Comparison of ENCODE assay signal across 12 cellular contexts in the genomic region with DNA sequence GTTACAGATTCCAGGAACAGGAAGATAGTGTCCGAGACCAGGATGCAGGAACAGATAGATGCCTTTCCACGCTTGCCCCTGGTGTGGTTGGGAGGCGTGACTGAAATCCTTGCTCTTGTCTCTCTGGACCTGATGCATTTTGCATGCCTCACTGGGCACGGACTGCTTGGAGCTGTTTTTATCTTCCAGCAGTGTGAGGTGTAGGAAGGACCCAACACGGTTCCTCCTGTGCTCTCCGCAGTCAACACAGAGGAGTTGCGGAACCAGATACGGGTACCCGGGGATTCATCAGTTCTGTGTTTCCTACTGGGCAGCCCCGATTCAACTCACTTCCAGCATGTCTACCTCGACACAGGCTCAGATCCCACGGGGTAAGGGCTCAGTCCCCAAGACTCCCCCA. TPM values are rescaled to one million over a fixed set of nuclear protein-coding genes. Genes with fewer than 3 reads are reported as not detected.
A peak's percentile ranks its signal among the peaks of the same experiment; 100 is the strongest.
DNase-seq lines count a peak whose midpoint lies in the region; ATAC-seq and TF ChIP-seq lines count a peak whose summit lies in the region.
"Had no signal": no experiment of that assay in that cellular context is flagged by ENCODE, and none has a peak within 500 bp of the region (broad histone marks: within the 10 kb centered on the region; RNA-seq: fewer than 3 reads in every experiment).

No MANE protein-coding gene starts in this region.

- no peaks in the 10 kb centered on the region for H3F3A ChIP-seq in Loucy (ENCODE audit: low read depth)

- no peak for DNase-seq in esophagus muscularis mucosa (ENCODE audit: extremely low spot score)
- DNase-seq in osteoblast (ENCODE audit: insufficient read length, low spot score, missing footprints), result peak; percentile 38
- DNase-seq in islet precursor cell, result no peak
- DNase-seq in Ammon's horn (ENCODE audit: low spot score), result no peak
- no peak for DNase-seq in activated CD4-positive, alpha-beta T cell treated with anti-CD3 and anti-CD28 coated beads for 4 hours
- DNase-seq: activated CD4-positive, alpha-beta T cell treated with anti-CD3 and anti-CD28 coated beads for 36 hours; amniotic stem cell; esophagus squamous epithelium; NCI-H1694 treated with DMSO at 0.1 percent for 48 hours had no signal

- TF ChIP-seq EP300 in esophagus muscularis mucosa (IDR thresholded peaks at IDR 0.05), result no peak

- H3K27ac ChIP-seq in BLaER1 treated with 17β-estradiol and CSF1 and Interleukin-3, amounts not matched to agents 10 nM and 100 nM, result peak overlapping the region in 10 of 11 experiments; percentile 26 to 97 (median 95); a peak in 16 of 22 replicates
- H3K27ac ChIP-seq in esophagus muscularis mucosa (replicated peaks in 1 of 4) (peak overlapping the region; percentile 2 to 99 (median 99)), osteoblast (ENCODE audit: low read depth, low read length) (peak overlapping the region; percentile 54)

- no peak for TF ChIP-seq POLR2A in esophagus muscularis mucosa (IDR thresholded peaks at IDR 0.05; ENCODE audit: low read depth)

- TF ChIP-seq CTCF in Loucy (conservative IDR thresholded peaks at IDR 0.05; ENCODE audit: low read length), result no peak
- no peak for TF ChIP-seq CTCF in esophagus muscularis mucosa (IDR thresholded peaks at IDR 0.05)
- TF ChIP-seq CTCF in osteoblast (IDR thresholded peaks at IDR 0.05; ENCODE audit: extremely low read depth, low read depth, low read length), result no peak

- H3K36me3 ChIP-seq in BLaER1 treated with 17β-estradiol and CSF1 and Interleukin-3, amounts not matched to agents 10 nM and 100 nM, result peaks cover 10 to 35% (median 25%) of the 10 kb centered on the region in 11 experiments
- H3K36me3 ChIP-seq in Loucy (ENCODE audit: insufficient read depth, low read length) (peaks cover 9% of the 10 kb centered on the region; the same call in 1 of the 2 replicates), esophagus muscularis mucosa (peaks cover 0 to 5% (median 2%) of the 10 kb centered on the region in 4 donors), osteoblast (ENCODE audit: insufficient read depth, low read length) (peaks cover 6% of the 10 kb centered on the region)

- intact Hi-C loops in esophagus muscularis mucosa (cut with DNase I), result no loop called here

- H3K9me3 ChIP-seq in BLaER1 treated with 17β-estradiol and CSF1 and Interleukin-3, amounts not matched to agents 10 nM and 100 nM (replicated peaks in 1 of 11), result no peaks in the 10 kb centered on the region
- H3K9me3 ChIP-seq in Loucy (ENCODE audit: insufficient read depth, low read depth, low read length) (no peaks in the 10 kb centered on the region), esophagus muscularis mucosa (no peaks in the 10 kb centered on the region), osteoblast (ENCODE audit: low read depth, low read length) (no peaks in the 10 kb centered on the region)
- H3K9me3 ChIP-seq: esophagus squamous epithelium had no signal

- H3K79me2 ChIP-seq in Loucy (ENCODE audit: insufficient read depth, low read length) (peaks cover 99% of the 10 kb centered on the region), osteoblast (ENCODE audit: insufficient read depth, low read length) (peaks cover 82% of the 10 kb centered on the region)

- peak overlapping the region; percentile 90 to 99 (median 97) for H3K4me2 ChIP-seq in BLaER1 treated with 17β-estradiol and CSF1 and Interleukin-3, amounts not matched to agents 10 nM and 100 nM
- H3K4me2 ChIP-seq in Loucy (ENCODE audit: low read depth, low read length, poor library complexity, severe bottlenecking) (peak overlapping the region; percentile 37), osteoblast (ENCODE audit: insufficient read depth, low read length) (no peak overlapping the region)

- peaks cover 77 to 96% (median 89%) of the 10 kb centered on the region in 10 experiments for H3K4me1 ChIP-seq in BLaER1 treated with 17β-estradiol and CSF1 and Interleukin-3, amounts not matched to agents 10 nM and 100 nM
- peaks cover 41% of the 10 kb centered on the region for H3K4me1 ChIP-seq in Loucy (ENCODE audit: insufficient read depth, low read length, poor library complexity, severe bottlenecking)
- H3K4me1 ChIP-seq in esophagus muscularis mucosa, result peaks cover 75 to 93% (median 78%) of the 10 kb centered on the region in 4 donors
- H3K4me1 ChIP-seq in osteoblast (ENCODE audit: insufficient read depth, low read length), result peaks cover 57% of the 10 kb centered on the region

- H3K9ac ChIP-seq in BLaER1 treated with 17β-estradiol and CSF1 and Interleukin-3, amounts not matched to agents 10 nM and 100 nM, result peak overlapping the region; percentile 54 to 99 (median 96); a peak in 19 of 22 replicates
- peak overlapping the region; percentile 6 for H3K9ac ChIP-seq in Loucy (ENCODE audit: low read depth, low read length, poor library complexity, severe bottlenecking)

- 78% methylated on average over 11 of the region's 12 CpGs for WGBS in esophagus muscularis mucosa

- no peak for ATAC-seq in GM19324 (IDR thresholded peaks at IDR 0.05; ENCODE audit: low FRiP score, unreplicated experiment)
- ATAC-seq: activated CD4-positive, alpha-beta T cell treated with anti-CD3 and anti-CD28 coated beads for 36 hours had no signal

- no peaks in the 10 kb centered on the region for H3K9me2 ChIP-seq in Loucy (replicated peaks; ENCODE audit: low read depth, low read length)

- H2AFZ ChIP-seq in Loucy (ENCODE audit: low read length) (no peak overlapping the region), osteoblast (ENCODE audit: low read length) (no peak overlapping the region)

- peaks cover 72 to 100% (median 100%) of the 10 kb centered on the region in 11 experiments for H4K20me1 ChIP-seq in BLaER1 treated with 17β-estradiol and CSF1 and Interleukin-3, amounts not matched to agents 10 nM and 100 nM
- H4K20me1 ChIP-seq in Loucy (ENCODE audit: insufficient read depth, low read length, poor library complexity, severe bottlenecking) (peaks cover 91% of the 10 kb centered on the region), osteoblast (ENCODE audit: insufficient read depth, low read length) (peaks cover 56% of the 10 kb centered on the region)

- H3K27me3 ChIP-seq in BLaER1 treated with 17β-estradiol and CSF1 and Interleukin-3, amounts not matched to agents 10 nM and 100 nM, result no peaks in the 10 kb centered on the region
- no peaks in the 10 kb centered on the region for H3K27me3 ChIP-seq in Loucy (ENCODE audit: insufficient read depth, low read length, poor library complexity, severe bottlenecking)
- no peaks in the 10 kb centered on the region for H3K27me3 ChIP-seq in esophagus muscularis mucosa
- H3K27me3 ChIP-seq in osteoblast (ENCODE audit: insufficient read depth, low read length), result no peaks in the 10 kb centered on the region
- H3K27me3 ChIP-seq: esophagus squamous epithelium had no signal

- H3K4me3 ChIP-seq in BLaER1 treated with 17β-estradiol and CSF1 and Interleukin-3, amounts not matched to agents 10 nM and 100 nM, result peak overlapping the region; percentile 3 to 95 (median 28); a peak in 9 of 20 replicates
- H3K4me3 ChIP-seq in Loucy (ENCODE audit: low read length, poor library complexity, severe bottlenecking) (no peak overlapping the region), esophagus muscularis mucosa (no peak overlapping the region), osteoblast (ENCODE audit: insufficient read depth, low read length) (no peak overlapping the region)
- H3K4me3 ChIP-seq: esophagus squamous epithelium had no signal

RNA-seq across cellular contexts. Expression of gene DOT1L, which starts 6.5 kb away (rescaled TPM):
- 10 to 100 TPM; 10.8 to 13.2 (median 12.0) TPM for total RNA-seq in esophagus muscularis mucosa
- total RNA-seq in osteoblast, result 6.9 and 7.1 TPM in 2 replicates

RNA-seq across cellular contexts. Expression of gene AP3D1, which starts 18.9 kb away (rescaled TPM):
- total RNA-seq in esophagus muscularis mucosa, result 100 to 1,000 TPM in 2 of 4 donors, 10 to 100 TPM in 2; 76.0 to 156 (median 93.7) TPM
- 119 and 121 TPM in 2 replicates for total RNA-seq in osteoblast

Comparison
In these comparisons a context has a peak if more than half of its experiments do, and no peak if none do; other contexts are left out.
1. H3K4me3 ChIP-seq: peak in BLaER1 treated with 17β-estradiol and CSF1 and Interleukin-3, amounts not matched to agents 10 nM and 100 nM (10 of 10); none in Loucy (single experiment), esophagus muscularis mucosa (0 of 4) and osteoblast (single experiment).
2. Peak in every context shown above with its lines, with median percentiles within 50 percentile points of each other: H3K27ac ChIP-seq.